In the genomic region with DNA sequence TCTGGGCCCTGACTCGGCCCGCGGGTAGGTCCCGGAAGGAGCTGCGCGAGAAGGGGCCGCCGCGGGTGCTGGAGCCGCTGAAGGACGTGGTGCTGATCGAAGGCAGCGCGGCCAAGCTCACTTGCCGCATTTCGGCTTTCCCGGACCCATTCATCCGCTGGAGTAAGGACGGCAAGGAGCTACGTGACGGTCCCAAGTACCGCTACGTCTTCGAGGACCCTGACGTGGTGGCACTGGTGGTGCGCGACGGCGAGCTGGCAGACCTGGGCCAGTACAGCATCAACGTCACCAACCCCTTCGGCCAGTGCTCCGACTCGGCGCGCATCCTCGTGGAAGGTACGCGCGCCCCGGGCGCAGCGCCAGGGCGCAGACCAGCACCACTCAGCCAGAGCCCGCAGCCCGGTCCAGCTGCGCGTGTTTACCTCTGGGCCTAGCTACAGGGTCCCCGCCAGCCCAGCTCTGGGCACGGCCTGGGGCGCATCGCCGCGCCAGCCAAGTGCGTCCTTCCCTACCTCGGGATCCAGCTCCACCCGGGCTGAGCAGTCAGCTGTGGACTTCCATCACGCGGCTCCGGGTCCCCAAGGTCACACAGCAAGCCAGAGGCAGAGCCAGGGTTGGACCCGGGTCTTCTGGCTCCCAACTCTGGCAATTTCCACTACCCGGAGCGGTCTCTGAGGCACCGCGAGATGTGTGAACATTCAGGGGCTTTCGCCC, we compare ENCODE assay signal across 10 cellular contexts. TPM values are rescaled to one million over a fixed set of nuclear protein-coding genes. Genes with fewer than 3 reads are reported as not detected.
DNase-seq lines count a peak whose midpoint lies in the region; ATAC-seq lines count a peak whose summit lies in the region.
"Had no signal": no experiment of that assay in that cellular context is flagged by ENCODE, and none has a peak within 500 bp of the region (broad histone marks: within the 10 kb centered on the region; RNA-seq: fewer than 3 reads in every experiment).

No MANE protein-coding gene starts in this region.

- H3K36me3 Mint-ChIP-seq in IgD-negative memory B cell (no peaks in the 10 kb centered on the region), naive B cell (peaks cover 0 to 9% of the 10 kb centered on the region in 2 donors)

- H3K4me1 ChIP-seq in ACC112 (ENCODE audit: control insufficient read depth, insufficient read depth, low read length, unreplicated experiment): peaks cover 24% of the 10 kb centered on the region
- H3K4me1 ChIP-seq in duodenal mucosa (ENCODE audit: control insufficient read depth in 1 of 2, insufficient read depth in 2 of 2, low read length in 2 of 2): peaks cover 24 to 36% of the 10 kb centered on the region in 2 donors

- peak overlapping the region in 1 of 3 donors; percentile 97 for H3K27ac Mint-ChIP-seq in IgD-negative memory B cell
- H3K27ac Mint-ChIP-seq in naive B cell: peak overlapping the region in 1 of 6 donors; percentile 91

- H3K27ac ChIP-seq in ACC112 (ENCODE audit: low read depth, low read length) (no peak overlapping the region), duodenal mucosa (ENCODE audit: low read depth, low read length) (no peak overlapping the region)

- ATAC-seq in naive B cell (ENCODE audit: low read depth in 2 of 2): no peak
- no peak for ATAC-seq in left lobe of liver
- no peak for ATAC-seq in HG03442 (IDR thresholded peaks at IDR 0.05; ENCODE audit: unreplicated experiment)

- no peaks in the 10 kb centered on the region for H3K9me3 ChIP-seq in duodenal mucosa (ENCODE audit: control insufficient read depth in 1 of 2, low read length in 2 of 2)

- H3K79me2 ChIP-seq in ACC112 (ENCODE audit: control insufficient read depth, insufficient read depth, low read length, unreplicated experiment): peaks cover 14% of the 10 kb centered on the region

- H3K27me3 ChIP-seq in ACC112 (ENCODE audit: insufficient read depth, low read length) (no peaks in the 10 kb centered on the region), duodenal mucosa (ENCODE audit: control insufficient read depth in 1 of 2, insufficient read depth in 2 of 2, low read length in 2 of 2) (peaks cover 42 to 45% of the 10 kb centered on the region in 2 donors)

- H3K4me3 ChIP-seq in ACC112 (ENCODE audit: low read depth, low read length): peak overlapping the region; percentile 89
- peak overlapping the region; percentile 84 to 95 for H3K4me3 ChIP-seq in duodenal mucosa (ENCODE audit: low read depth in 1 of 2, low read length in 2 of 2)

- H3K4me1 Mint-ChIP-seq in IgD-negative memory B cell (peaks cover 10 to 18% (median 13%) of the 10 kb centered on the region in 3 donors), naive B cell (peaks cover 35 to 48% (median 40%) of the 10 kb centered on the region in 3 donors)

- no peak overlapping the region for H2AFZ ChIP-seq in ACC112 (ENCODE audit: low read length, unreplicated experiment)

- DNase-seq in naive B cell: no peak
- DNase-seq in left lobe of liver (ENCODE audit: low spot score): no peak
- DNase-seq in NCI-H1417 treated with DMSO at 0.1 percent for 48 hours (lab: John Stamatoyannopoulos, UW): no peak
- DNase-seq in putamen (ENCODE audit: low spot score): no peak
- DNase-seq: GDM1 had no signal

- H3K27me3 Mint-ChIP-seq in IgD-negative memory B cell (peaks cover 27% of the 10 kb centered on the region), naive B cell (peaks cover 17 to 54% (median 53%) of the 10 kb centered on the region in 3 donors)

- no peak overlapping the region for H3K9ac ChIP-seq in duodenal mucosa (ENCODE audit: low read depth in 1 of 2, low read length in 2 of 2)

- H3K4me3 Mint-ChIP-seq in IgD-negative memory B cell (peak overlapping the region; percentile 73 to 99 (median 93)), naive B cell (peak overlapping the region; percentile 86 to 100 (median 96))

- no peaks in the 10 kb centered on the region for H3K36me3 ChIP-seq in ACC112 (ENCODE audit: insufficient read depth, low read length)
- peaks cover 0 to 2% of the 10 kb centered on the region in 2 donors for H3K36me3 ChIP-seq in duodenal mucosa (ENCODE audit: control insufficient read depth in 1 of 2, insufficient read depth in 2 of 2, low read length in 2 of 2)

- H3K9me3 Mint-ChIP-seq in IgD-negative memory B cell (no peaks in the 10 kb centered on the region), naive B cell (peaks cover 0 to 2% (median 0%) of the 10 kb centered on the region in 7 donors)

RNA-seq across cellular contexts. Expression of a gene that starts 1.8 kb away (rescaled TPM):
- polyA plus RNA-seq in IgD-negative memory B cell: 24.4 TPM
- 10 to 100 TPM; 18.2 to 38.8 (median 22.9) TPM for polyA plus RNA-seq in naive B cell (ENCODE audit: low read depth in 6 of 6)
- 43.4 TPM for total RNA-seq in left lobe of liver

RNA-seq across cellular contexts. Expression of a gene that starts 17.3 kb away (rescaled TPM):
- polyA plus RNA-seq in IgD-negative memory B cell: not detected
- polyA plus RNA-seq in naive B cell (ENCODE audit: low read depth in 6 of 6): not detected
- 0.05 TPM for total RNA-seq in left lobe of liver
- total RNA-seq: H4 had no signal

RNA-seq across cellular contexts. Expression of a gene that starts 46.7 kb away (rescaled TPM):
- 3.9 TPM for polyA plus RNA-seq in IgD-negative memory B cell
- 1 to 10 TPM in 1 of 6 donors, under 1 TPM in 5; 0.17 to 5.0 (median 0.41) TPM for polyA plus RNA-seq in naive B cell (ENCODE audit: low read depth in 6 of 6)
- 55.1 TPM for total RNA-seq in left lobe of liver

RNA-seq across cellular contexts. Expression of a gene that starts 46.9 kb away (rescaled TPM):
- polyA plus RNA-seq in IgD-negative memory B cell: 0.28 TPM
- polyA plus RNA-seq in naive B cell (ENCODE audit: low read depth in 6 of 6): 1 to 10 TPM in 1 of 6 donors, not detected in 5; 1.2 TPM
- 2.1 TPM for total RNA-seq in left lobe of liver
